ENCODE assay signal across 9 cellular contexts in the genomic region with DNA sequence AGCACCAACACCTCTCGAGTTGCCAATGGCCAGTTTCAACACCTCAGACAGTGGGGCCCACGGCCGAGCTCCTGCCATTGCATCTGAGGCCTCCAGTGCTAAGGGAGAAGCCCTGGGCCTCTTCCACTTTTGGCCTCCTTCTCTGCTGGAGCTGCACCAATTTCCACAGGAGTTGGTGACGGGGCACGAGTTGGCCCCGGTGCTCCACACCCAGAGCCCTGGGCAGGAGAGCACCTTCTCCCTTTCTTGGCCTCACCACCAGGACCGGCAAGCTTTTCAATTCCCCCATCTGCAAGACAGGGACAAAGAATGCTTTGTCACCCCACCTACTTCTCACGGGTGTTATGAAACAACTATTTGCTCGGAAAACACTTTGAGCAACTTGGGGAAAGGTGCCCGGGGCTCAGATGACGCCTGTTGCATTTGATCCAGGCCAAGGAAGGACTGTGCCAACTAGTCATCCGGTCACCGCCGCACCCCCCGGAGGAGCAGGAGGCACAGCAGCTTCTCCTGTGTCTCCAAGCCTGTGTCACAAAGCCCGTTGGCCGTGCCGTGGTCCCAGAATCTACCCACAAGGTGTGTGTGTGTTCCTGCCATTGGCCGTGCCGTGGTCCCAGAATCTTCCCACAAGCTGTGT. TPM values are rescaled to one million over a fixed set of nuclear protein-coding genes. Genes with fewer than 3 reads are reported as not detected.
DNase-seq lines count a peak whose midpoint lies in the region; ATAC-seq and TF ChIP-seq lines count a peak whose summit lies in the region.
"Had no signal": no experiment of that assay in that cellular context is flagged by ENCODE, and none has a peak within 500 bp of the region (broad histone marks: within the 10 kb centered on the region; RNA-seq: fewer than 3 reads in every experiment).

No MANE protein-coding gene starts in this region.

- CTCF ChIA-PET in activated CD4-positive, alpha-beta T cell treated with anti-CD3 and anti-CD28 coated beads, Interleukin-2, amount 10 ng/mL, durations not matched to agents 7 days and 5 days (lab: Charles Lee): interaction anchor here (0.6 to 2.4 kb wide), 8 partner anchors 16 to 560 kb away, joined by 3 to 6 read pairs (median 3); no protein-coding TSS in a partner anchor

- WGBS in aorta, 2 donors: 59 to 62% methylated on average over 20 of the region's 20 CpGs

- no peak for DNase-seq in activated CD4-positive, alpha-beta T cell treated with anti-CD3 and anti-CD28 coated beads, Interleukin-2, amount 10 ng/mL, durations not matched to agents 24 days and 14 days
- DNase-seq in activated CD4-positive, alpha-beta T cell treated with anti-CD3 and anti-CD28 coated beads, Interleukin-2, amount 10 ng/mL, durations not matched to agents 7 days and 5 days: no peak
- DNase-seq in aorta (peak; percentile 64 to 79), T-helper 1 cell (no peak), erythroblast (lab: John Stamatoyannopoulos, UW) (no peak)
- DNase-seq: stimulated activated CD4-positive, alpha-beta T cell treated with anti-CD3 and anti-CD28 coated beads, Interleukin-1b, Interleukin-23, amount 100 ng/mL, for 48 hours had no signal

- peak overlapping the region; percentile 89 for H3K27ac ChIP-seq in duodenal mucosa (ENCODE audit: low read depth, low read length)
- H3K27ac ChIP-seq in aorta (ENCODE audit: low read depth in 1 of 2, low read length in 2 of 2): peak overlapping the region; percentile 58 to 93

- TF ChIP-seq POLR2A in erythroblast (IDR thresholded peaks at IDR 0.05; ENCODE audit: low read length): no peak

- H3K9ac ChIP-seq in duodenal mucosa (ENCODE audit: low read depth in 1 of 2, low read length in 2 of 2) (peak overlapping the region; percentile 57 to 67), mucosa of stomach (ENCODE audit: low read length) (peak overlapping the region; percentile 63)

- H3K9me3 Mint-ChIP-seq in activated CD4-positive, alpha-beta T cell treated with anti-CD3 and anti-CD28 coated beads, Interleukin-2, amount 10 ng/mL, durations not matched to agents 24 days and 14 days: no peaks in the 10 kb centered on the region
- H3K9me3 Mint-ChIP-seq in activated CD4-positive, alpha-beta T cell treated with anti-CD3 and anti-CD28 coated beads, Interleukin-2, amount 10 ng/mL, durations not matched to agents 7 days and 5 days: no peaks in the 10 kb centered on the region

- H3K4me1 Mint-ChIP-seq in activated CD4-positive, alpha-beta T cell treated with anti-CD3 and anti-CD28 coated beads, Interleukin-2, amount 10 ng/mL, durations not matched to agents 24 days and 14 days: peaks cover 32% of the 10 kb centered on the region
- H3K4me1 Mint-ChIP-seq in activated CD4-positive, alpha-beta T cell treated with anti-CD3 and anti-CD28 coated beads, Interleukin-2, amount 10 ng/mL, durations not matched to agents 7 days and 5 days: peaks cover 37% of the 10 kb centered on the region

- no peaks in the 10 kb centered on the region for H3K9me3 ChIP-seq in duodenal mucosa (ENCODE audit: control insufficient read depth in 1 of 2, low read length in 2 of 2)
- no peaks in the 10 kb centered on the region for H3K9me3 ChIP-seq in mucosa of stomach (ENCODE audit: control insufficient read depth, low read length)
- H3K9me3 ChIP-seq in aorta (ENCODE audit: control insufficient read depth, low read length): no peaks in the 10 kb centered on the region

- H3K27me3 ChIP-seq in duodenal mucosa (ENCODE audit: control insufficient read depth in 1 of 2, insufficient read depth in 2 of 2, low read length in 2 of 2): no peaks in the 10 kb centered on the region
- H3K27me3 ChIP-seq in mucosa of stomach (ENCODE audit: control insufficient read depth, insufficient read depth, low read length): no peaks in the 10 kb centered on the region
- H3K27me3 ChIP-seq in aorta (ENCODE audit: control insufficient read depth in 1 of 2, insufficient read depth in 2 of 2, low read length in 1 of 2): no peaks in the 10 kb centered on the region

- no peaks in the 10 kb centered on the region for H3K36me3 ChIP-seq in duodenal mucosa (ENCODE audit: control insufficient read depth in 1 of 2, insufficient read depth in 2 of 2, low read length in 2 of 2)
- H3K36me3 ChIP-seq in mucosa of stomach (ENCODE audit: control insufficient read depth, insufficient read depth, low read length): no peaks in the 10 kb centered on the region
- no peaks in the 10 kb centered on the region for H3K36me3 ChIP-seq in aorta (ENCODE audit: control insufficient read depth in 1 of 2, insufficient read depth in 2 of 2, low read length in 1 of 2)

- peaks cover 67 to 69% of the 10 kb centered on the region in 2 donors for H3K4me1 ChIP-seq in duodenal mucosa (ENCODE audit: control insufficient read depth in 1 of 2, insufficient read depth in 2 of 2, low read length in 2 of 2)
- peaks cover 62% of the 10 kb centered on the region for H3K4me1 ChIP-seq in mucosa of stomach (ENCODE audit: control insufficient read depth, insufficient read depth, low read length)
- H3K4me1 ChIP-seq in aorta (ENCODE audit: control insufficient read depth in 1 of 2, insufficient read depth in 2 of 2, low read length in 2 of 2): peaks cover under 1 to 5% of the 10 kb centered on the region in 2 donors

- ATAC-seq in aorta (ENCODE audit: low FRiP score) (no peak), HG02623 (IDR thresholded peaks at IDR 0.05; ENCODE audit: unreplicated experiment) (no peak)

- H3K27me3 Mint-ChIP-seq in activated CD4-positive, alpha-beta T cell treated with anti-CD3 and anti-CD28 coated beads, Interleukin-2, amount 10 ng/mL, durations not matched to agents 24 days and 14 days: no peaks in the 10 kb centered on the region
- H3K27me3 Mint-ChIP-seq in activated CD4-positive, alpha-beta T cell treated with anti-CD3 and anti-CD28 coated beads, Interleukin-2, amount 10 ng/mL, durations not matched to agents 7 days and 5 days: no peaks in the 10 kb centered on the region

- H3K27ac Mint-ChIP-seq in activated CD4-positive, alpha-beta T cell treated with anti-CD3 and anti-CD28 coated beads, Interleukin-2, amount 10 ng/mL, durations not matched to agents 24 days and 14 days: peak overlapping the region; percentile 100
- no peak overlapping the region for H3K27ac Mint-ChIP-seq in activated CD4-positive, alpha-beta T cell treated with anti-CD3 and anti-CD28 coated beads, Interleukin-2, amount 10 ng/mL, durations not matched to agents 7 days and 5 days

- intact Hi-C loops in activated CD4-positive, alpha-beta T cell treated with anti-CD3 and anti-CD28 coated beads, Interleukin-2, amount 10 ng/mL, durations not matched to agents 24 days and 14 days (cut with micrococcal nuclease): no loop called here
- intact Hi-C loops in aorta (cut with DNase I): loop anchor here in 1 of 2 donors (5.0 kb wide), 1 partner anchor 301 kb away; no protein-coding TSS in a partner anchor

- H3K36me3 Mint-ChIP-seq in activated CD4-positive, alpha-beta T cell treated with anti-CD3 and anti-CD28 coated beads, Interleukin-2, amount 10 ng/mL, durations not matched to agents 24 days and 14 days (ENCODE audit: low read depth): peaks cover 2% of the 10 kb centered on the region
- H3K36me3 Mint-ChIP-seq in activated CD4-positive, alpha-beta T cell treated with anti-CD3 and anti-CD28 coated beads, Interleukin-2, amount 10 ng/mL, durations not matched to agents 7 days and 5 days (ENCODE audit: low read depth): no peaks in the 10 kb centered on the region

- H3K4me3 ChIP-seq in duodenal mucosa (ENCODE audit: low read depth in 1 of 2, low read length in 2 of 2) (no peak overlapping the region), mucosa of stomach (ENCODE audit: low read length) (no peak overlapping the region), aorta (ENCODE audit: low read length in 2 of 2) (no peak overlapping the region)

- POLR2A ChIA-PET in activated CD4-positive, alpha-beta T cell treated with anti-CD3 and anti-CD28 coated beads, Interleukin-2, amount 10 ng/mL, durations not matched to agents 7 days and 5 days (lab: Charles Lee): no interaction called here

- H3K4me3 Mint-ChIP-seq in activated CD4-positive, alpha-beta T cell treated with anti-CD3 and anti-CD28 coated beads, Interleukin-2, amount 10 ng/mL, durations not matched to agents 24 days and 14 days: no peak overlapping the region
- H3K4me3 Mint-ChIP-seq in activated CD4-positive, alpha-beta T cell treated with anti-CD3 and anti-CD28 coated beads, Interleukin-2, amount 10 ng/mL, durations not matched to agents 7 days and 5 days: no peak overlapping the region

RNA-seq across cellular contexts. Expression of a gene that starts 55.2 kb away (rescaled TPM):
- 119 and 140 TPM in 2 replicates for total RNA-seq in activated CD4-positive, alpha-beta T cell treated with anti-CD3 and anti-CD28 coated beads, Interleukin-2, amount 10 ng/mL, durations not matched to agents 24 days and 14 days
- 10 to 100 TPM; 52.5 to 71.5 TPM for total RNA-seq in activated CD4-positive, alpha-beta T cell treated with anti-CD3 and anti-CD28 coated beads, Interleukin-2, amount 10 ng/mL, durations not matched to agents 7 days and 5 days
- total RNA-seq in aorta: 10 to 100 TPM; 77.3 to 78.1 TPM
- polyA plus RNA-seq in aorta: 10 to 100 TPM; 69.8 to 97.5 TPM

Comparison
In these comparisons a context has a peak if more than half of its experiments do, and no peak if none do; other contexts are left out.
1. DNase-seq: peak in aorta (2 of 2); none in activated CD4-positive, alpha-beta T cell treated with anti-CD3 and anti-CD28 coated beads, Interleukin-2, amount 10 ng/mL, durations not matched to agents 24 days and 14 days (single experiment), activated CD4-positive, alpha-beta T cell treated with anti-CD3 and anti-CD28 coated beads, Interleukin-2, amount 10 ng/mL, durations not matched to agents 7 days and 5 days (single experiment), T-helper 1 cell (0 of 5) and erythroblast (0 of 2).